Comparison of ENCODE assay signal across 11 cellular contexts in genomic region chr17:28133562-28133970, GRCh38.
A peak's percentile ranks its signal among the peaks of the same experiment; 100 is the strongest.
DNase-seq lines count a peak whose midpoint lies in the region; ATAC-seq, FAIRE-seq and TF ChIP-seq lines count a peak whose summit lies in the region.
"Had no signal": no experiment of that assay in that cellular context is flagged by ENCODE, and none has a peak within 500 bp of the region (broad histone marks: within the 10 kb centered on the region; RNA-seq: fewer than 3 reads in every experiment).

No MANE protein-coding gene starts in this region.

- CTCF ChIA-PET in AG04450 (lab: Charles Lee) = interaction anchor here (1.0 to 1.6 kb wide), 2 partner anchors 42 to 240 kb away, joined by 3 to 4 read pairs; no protein-coding TSS in a partner anchor

- POLR2A ChIA-PET in AG04450 (lab: Yijun Ruan, JAX) = interaction anchor here (1.0 kb wide), 1 partner anchor 11 kb away, joined by 3 read pairs; no protein-coding TSS in a partner anchor

- H3K4me3 ChIP-seq in AG04450 (ENCODE audit: low read depth, low read length) = no peak overlapping the region
- H3K4me3 ChIP-seq: left lung had no signal

- no peak for FAIRE-seq in H54 (lab: Jason Lieb, UNC)
- FAIRE-seq: GM12892 had no signal

- no peaks in the 10 kb centered on the region for H3K9me3 ChIP-seq in AG04450 (ENCODE audit: control insufficient read depth, insufficient read depth, low read length)
- H3K9me3 ChIP-seq: left lung had no signal

- no peak for DNase-seq in AG04450 (ENCODE audit: low read depth, low spot score)
- peak; percentile 1 for DNase-seq in H54 (ENCODE audit: insufficient read length, low spot score)
- DNase-seq in amniotic stem cell (lab: John Stamatoyannopoulos, UW) = peak; percentile 41
- DNase-seq in glomerular endothelial cell (ENCODE audit: extremely low read depth, low read depth, low spot score) = peak; percentile 87
- no peak for DNase-seq in NCI-H1417 (lab: John Stamatoyannopoulos, UW)
- DNase-seq in effector CD4-positive, alpha-beta T cell = no peak
- DNase-seq in OCI-M1 (lab: John Stamatoyannopoulos, UW) = no peak
- DNase-seq: left lung, NCI-H1436 treated with DMSO at 0.1 percent for 48 hours had no signal

- H3K27ac ChIP-seq in AG04450 (ENCODE audit: low read depth, low read length) = peak overlapping the region; percentile 34
- H3K27ac ChIP-seq: left lung had no signal

- no peak for ATAC-seq in HG03354 (IDR thresholded peaks at IDR 0.05; ENCODE audit: poor library complexity, severe bottlenecking, unreplicated experiment)
- ATAC-seq: left lung had no signal

- H3K27me3 ChIP-seq in AG04450 (ENCODE audit: control insufficient read depth, insufficient read depth, low read length) = no peaks in the 10 kb centered on the region
- H3K27me3 ChIP-seq: left lung had no signal

- no peak for TF ChIP-seq POLR2A in H54 (IDR thresholded peaks at IDR 0.05; ENCODE audit: low read depth, low read length)

- no peak for TF ChIP-seq CTCF in AG04450 (IDR thresholded peaks at IDR 0.05; ENCODE audit: low read depth, low read length)

Comparison
In these comparisons a context has a peak if more than half of its experiments do, and no peak if none do; other contexts are left out.
1. DNase-seq: peak in H54 (single experiment), amniotic stem cell (single experiment) and glomerular endothelial cell (single experiment); none in AG04450 (single experiment), NCI-H1417 (0 of 3), effector CD4-positive, alpha-beta T cell (single experiment) and OCI-M1 (single experiment).